ENCODE assay signal across 2 cellular contexts in genomic region chr5:101948615-101949014, GRCh38.
TF ChIP-seq lines count a peak whose summit lies in the region.

No MANE protein-coding gene starts in this region.

TF ChIP-seq in HepG2, 621 proteins besides CTCF, POLR2A, EP300 and RAD21 (continued from another document):
- no peak for TF ChIP-seq STAT6 (CRISPR knock-in tag; IDR thresholded peaks at IDR 0.05; ENCODE audit: borderline replicate concordance)

TF ChIP-seq in K562, 482 proteins besides CTCF, POLR2A, EP300 and RAD21 (continued from another document):
- TF ChIP-seq ZBTB43 (CRISPR knock-in tag; IDR thresholded peaks at IDR 0.05) (no peak), ZNF436 (CRISPR knock-in tag; IDR thresholded peaks at IDR 0.05) (no peak), ETV5 (CRISPR knock-in tag; IDR thresholded peaks at IDR 0.05; ENCODE audit: low read depth) (no peak), CBX2 (IDR thresholded peaks at IDR 0.05; ENCODE audit: insufficient read depth, low read length, poor library complexity, severe bottlenecking) (no peak), MAFF (IDR thresholded peaks at IDR 0.05; ENCODE audit: low read length) (peak; percentile 66), NFATC3 (IDR thresholded peaks at IDR 0.05) (no peak), ZNF347 (CRISPR knock-in tag; IDR thresholded peaks at IDR 0.05; ENCODE audit: low read depth) (no peak), JUN (IDR thresholded peaks at IDR 0.05; ENCODE audit: borderline replicate concordance, low read depth, low read length) (no peak), JUN (CRISPR knock-in tag; IDR thresholded peaks at IDR 0.05; ENCODE audit: borderline replicate concordance) (no peak), CREBBP (IDR thresholded peaks at IDR 0.05; ENCODE audit: low read depth, low read length) (no peak), MAFK (IDR thresholded peaks at IDR 0.05; ENCODE audit: low read length) (peak; percentile 81), SPI1 (IDR thresholded peaks at IDR 0.05; ENCODE audit: borderline replicate concordance, low read depth, low read length) (no peak), DIDO1 (tag; IDR thresholded peaks at IDR 0.05; ENCODE audit: low read depth) (no peak), ZNF644 (tag; IDR thresholded peaks at IDR 0.05; ENCODE audit: low read depth) (no peak)
TF ChIP-seq in K562: peak in this region for 3.
